9 cellular contexts compared by ENCODE assay signal in genomic region chr17:78132086-78132676, GRCh38. TPM values are rescaled to one million over a fixed set of nuclear protein-coding genes. Genes with fewer than 3 reads are reported as not detected.
DNase-seq lines count a peak whose midpoint lies in the region; ATAC-seq and TF ChIP-seq lines count a peak whose summit lies in the region.
"Had no signal": no experiment of that assay in that cellular context is flagged by ENCODE, and none has a peak within 500 bp of the region (broad histone marks: within the 10 kb centered on the region; RNA-seq: fewer than 3 reads in every experiment).

No MANE protein-coding gene starts in this region.

- H3K27me3 ChIP-seq in effector memory CD4-positive, alpha-beta T cell (replicated peaks; ENCODE audit: control insufficient read depth, insufficient read depth, low read length, poor library complexity, severe bottlenecking), result no peaks in the 10 kb centered on the region
- H3K27me3 ChIP-seq in rectal smooth muscle tissue (ENCODE audit: control insufficient read depth, insufficient read depth, low read length) (peaks cover 3% of the 10 kb centered on the region), gastrocnemius medialis (peaks cover 19 to 45% (median 40%) of the 10 kb centered on the region in 3 donors)
- H3K27me3 ChIP-seq: pancreas had no signal

- no peak for ATAC-seq in gastrocnemius medialis
- ATAC-seq: pancreas had no signal

- TF ChIP-seq POLR2A in gastrocnemius medialis (IDR thresholded peaks at IDR 0.05), result no peak

- in situ Hi-C loops in gastrocnemius medialis (cut with MboI; ENCODE audit: low sequenced_read_pairs in 4 of 4), result no loop called here

- peak overlapping the region; percentile 97 for H3K4me3 ChIP-seq in effector memory CD4-positive, alpha-beta T cell (ENCODE audit: insufficient read depth, low read depth, low read length, poor library complexity, severe bottlenecking)
- H3K4me3 ChIP-seq in rectal smooth muscle tissue (ENCODE audit: low read length), result peak overlapping the region; percentile 22
- no peak overlapping the region for H3K4me3 ChIP-seq in gastrocnemius medialis

- DNase-seq in GM20000 (ENCODE audit: low spot score) (peak; percentile 76), NCI-H1436 treated with DMSO at 0.1 percent for 48 hours (lab: John Stamatoyannopoulos, UW) (no peak), gastrocnemius medialis (no peak)
- peak; percentile 52 to 59 (median 55) for DNase-seq in effector memory CD4-positive, alpha-beta T cell
- DNase-seq in effector CD4-positive, alpha-beta T cell, result no peak

- intact Hi-C loops in gastrocnemius medialis (cut with DNase I; ENCODE audit: low total_unique reads), result no loop called here

- H3K27ac ChIP-seq in effector memory CD4-positive, alpha-beta T cell (ENCODE audit: insufficient read depth, low read length, poor library complexity, severe bottlenecking), result peak overlapping the region; percentile 86
- H3K27ac ChIP-seq in rectal smooth muscle tissue (ENCODE audit: low read depth, low read length) (no peak overlapping the region), gastrocnemius medialis (no peak overlapping the region)
- H3K27ac ChIP-seq: pancreas had no signal

- TF ChIP-seq CTCF in GM20000 (IDR thresholded peaks at IDR 0.05; ENCODE audit: extremely low read depth, missing control alignments) (no peak), gastrocnemius medialis (IDR thresholded peaks at IDR 0.05 in 4 of 5, conservative IDR thresholded peaks at IDR 0.05 in 1 of 5) (no peak)

- H3K4me1 Mint-ChIP-seq in T-helper 1 cell treated with Interleukin-12 subunit alpha and Interleukin-12 subunit beta and Interleukin-4 antibody, amounts not matched to agents 30 μg/mL and 1 μg/mL, for 36 hours (ENCODE audit: low read depth), result peaks cover 51% of the 10 kb centered on the region

- no peak overlapping the region for H3K9ac ChIP-seq in rectal smooth muscle tissue (ENCODE audit: low read length)

- H3K36me3 ChIP-seq in effector memory CD4-positive, alpha-beta T cell (ENCODE audit: control insufficient read depth, insufficient read depth, low read length), result peaks cover 42% of the 10 kb centered on the region
- H3K36me3 ChIP-seq in rectal smooth muscle tissue (ENCODE audit: control insufficient read depth, insufficient read depth, low read length) (no peaks in the 10 kb centered on the region), gastrocnemius medialis (no peaks in the 10 kb centered on the region)
- H3K36me3 ChIP-seq: pancreas had no signal

- peak overlapping the region; percentile 91 for H3K4me3 Mint-ChIP-seq in T-helper 1 cell treated with Interleukin-12 subunit alpha and Interleukin-12 subunit beta and Interleukin-4 antibody, amounts not matched to agents 30 μg/mL and 1 μg/mL, for 36 hours

- H3K27me3 Mint-ChIP-seq in T-helper 1 cell treated with Interleukin-12 subunit alpha and Interleukin-12 subunit beta and Interleukin-4 antibody, amounts not matched to agents 30 μg/mL and 1 μg/mL, for 36 hours (ENCODE audit: low read depth), result no peaks in the 10 kb centered on the region

- H3K9me3 Mint-ChIP-seq in T-helper 1 cell treated with Interleukin-12 subunit alpha and Interleukin-12 subunit beta and Interleukin-4 antibody, amounts not matched to agents 30 μg/mL and 1 μg/mL, for 36 hours, result no peaks in the 10 kb centered on the region

- peak overlapping the region; percentile 74 for H3K27ac Mint-ChIP-seq in T-helper 1 cell treated with Interleukin-12 subunit alpha and Interleukin-12 subunit beta and Interleukin-4 antibody, amounts not matched to agents 30 μg/mL and 1 μg/mL, for 36 hours

- H3K9me3 ChIP-seq in effector memory CD4-positive, alpha-beta T cell (ENCODE audit: control insufficient read depth, low read length), result no peaks in the 10 kb centered on the region
- H3K9me3 ChIP-seq in gastrocnemius medialis, result no peaks in the 10 kb centered on the region
- H3K9me3 ChIP-seq: pancreas had no signal

- peaks cover 51% of the 10 kb centered on the region for H3K36me3 Mint-ChIP-seq in T-helper 1 cell treated with Interleukin-12 subunit alpha and Interleukin-12 subunit beta and Interleukin-4 antibody, amounts not matched to agents 30 μg/mL and 1 μg/mL, for 36 hours (ENCODE audit: low read depth)

- H3K4me1 ChIP-seq in effector memory CD4-positive, alpha-beta T cell (ENCODE audit: control insufficient read depth, insufficient read depth, low read length, poor library complexity, severe bottlenecking), result peaks cover 67% of the 10 kb centered on the region
- H3K4me1 ChIP-seq in rectal smooth muscle tissue (ENCODE audit: control insufficient read depth, insufficient read depth, low read length) (no peaks in the 10 kb centered on the region), gastrocnemius medialis (peaks cover 2 to 21% of the 10 kb centered on the region in 2 donors)

RNA-seq across cellular contexts. Expression of gene TMC8, which starts 1.6 kb away (rescaled TPM):
- total RNA-seq in gastrocnemius medialis, result 1 to 10 TPM in 1 of 4 donors, under 1 TPM in 2, not detected in 1; 0.18 to 1.6 (median 0.65) TPM

RNA-seq across cellular contexts. Expression of gene TMC6, which starts 3.6 kb away (rescaled TPM):
- 1 to 10 TPM in 3 of 4 donors, under 1 TPM in 1; 0.27 to 4.9 (median 2.6) TPM for total RNA-seq in gastrocnemius medialis

RNA-seq across cellular contexts. Expression of gene C17orf99, which starts 14.0 kb away (rescaled TPM):
- not detected for total RNA-seq in gastrocnemius medialis
- total RNA-seq: pancreas; T-helper 2 cell treated with Interferon-gamma antibody and Interleukin-4, amounts not matched to agents 100 ng/mL and 5 ng/mL, for 36 hours had no signal

RNA-seq across cellular contexts. Expression of gene SYNGR2, which starts 36.2 kb away (rescaled TPM):
- total RNA-seq in gastrocnemius medialis, result 100 to 1,000 TPM; 104 to 218 (median 163) TPM

RNA-seq across cellular contexts. Expression of gene TK1, which starts 54.7 kb away (rescaled TPM):
- total RNA-seq in gastrocnemius medialis, result 1 to 10 TPM in 1 of 4 donors, under 1 TPM in 3; 0.22 to 2.1 (median 0.60) TPM

Comparison
In these comparisons a context has a peak if more than half of its experiments do, and no peak if none do; other contexts are left out.
1. DNase-seq: peak in GM20000 (single experiment) and effector memory CD4-positive, alpha-beta T cell (3 of 3); none in NCI-H1436 treated with DMSO at 0.1 percent for 48 hours (single experiment), gastrocnemius medialis (0 of 2) and effector CD4-positive, alpha-beta T cell (single experiment).
2. H3K4me3 ChIP-seq: peak in effector memory CD4-positive, alpha-beta T cell (single experiment) and rectal smooth muscle tissue (single experiment); none in gastrocnemius medialis (0 of 4).